In genomic region chr2:235518317-235519090, GRCh38 we compare ENCODE assay signal across 20 cellular contexts. TPM values are rescaled to one million over a fixed set of nuclear protein-coding genes. Genes with fewer than 3 reads are reported as not detected.
DNase-seq lines count a peak whose midpoint lies in the region; ATAC-seq and TF ChIP-seq lines count a peak whose summit lies in the region.
"Had no signal": no experiment of that assay in that cellular context is flagged by ENCODE, and none has a peak within 500 bp of the region (broad histone marks: within the 10 kb centered on the region; RNA-seq: fewer than 3 reads in every experiment).

No MANE protein-coding gene starts in this region.

- no peak overlapping the region for H3K9ac ChIP-seq in MM.1S (ENCODE audit: low read length)
- H3K9ac ChIP-seq: neural progenitor cell had no signal

- no TSS peak for BruUV-seq in MCF 10A (replicated peaks; lab: Mats Ljungman, UMichigan)

- H3K4me3 Mint-ChIP-seq in MCF 10A (ENCODE audit: unreplicated experiment): no peak overlapping the region
- H3K4me3 Mint-ChIP-seq in activated CD8-positive, alpha-beta memory T cell treated with anti-CD3 and anti-CD28 coated beads, Interleukin-2, amount 10 ng/mL, durations not matched to agents 7 days and 5 days: no peak overlapping the region
- H3K4me3 Mint-ChIP-seq: activated T-cell treated with anti-CD3 and anti-CD28 coated beads, Interleukin-2, amount 50 U/mL, for 24 hours; CD4-positive, alpha-beta T cell; immature natural killer cell; neural progenitor cell had no signal

- no peak for TF ChIP-seq POLR2A in breast epithelium (IDR thresholded peaks at IDR 0.05)
- no peak for TF ChIP-seq POLR2A in transverse colon (IDR thresholded peaks at IDR 0.05)

- H3K4me2 ChIP-seq in MM.1S (ENCODE audit: low read depth, low read length): no peak overlapping the region
- H3K4me2 ChIP-seq: neural progenitor cell had no signal

- TF ChIP-seq CTCF in MCF 10A (IDR thresholded peaks at IDR 0.05; ENCODE audit: unreplicated experiment): no peak
- TF ChIP-seq CTCF in breast epithelium (IDR thresholded peaks at IDR 0.05): no peak
- TF ChIP-seq CTCF in transverse colon (IDR thresholded peaks at IDR 0.05): no peak
- no peak for TF ChIP-seq CTCF in MM.1S (IDR thresholded peaks at IDR 0.05; ENCODE audit: low read length)

- no peaks in the 10 kb centered on the region for H3K36me3 ChIP-seq in breast epithelium
- H3K36me3 ChIP-seq in SJCRH30: no peaks in the 10 kb centered on the region
- no peaks in the 10 kb centered on the region for H3K36me3 ChIP-seq in transverse colon
- no peaks in the 10 kb centered on the region for H3K36me3 ChIP-seq in MM.1S (replicated peaks; ENCODE audit: insufficient read depth, low read length)
- H3K36me3 ChIP-seq: neural progenitor cell had no signal

- no peaks in the 10 kb centered on the region for H3K36me3 Mint-ChIP-seq in MCF 10A (ENCODE audit: insufficient read depth, unreplicated experiment)
- H3K36me3 Mint-ChIP-seq in activated CD8-positive, alpha-beta memory T cell treated with anti-CD3 and anti-CD28 coated beads, Interleukin-2, amount 10 ng/mL, durations not matched to agents 7 days and 5 days: no peaks in the 10 kb centered on the region
- H3K36me3 Mint-ChIP-seq: activated naive CD4-positive, alpha-beta T cell treated with anti-CD3 and anti-CD28 coated beads, Interleukin-2, amount 50 U/mL, for 72 hours; immature natural killer cell had no signal

- no peak for ATAC-seq in activated CD8-positive, alpha-beta memory T cell treated with anti-CD3 and anti-CD28 coated beads, Interleukin-2, amount 10 ng/mL, durations not matched to agents 7 days and 5 days
- ATAC-seq: activated naive CD4-positive, alpha-beta T cell treated with anti-CD3 and anti-CD28 coated beads, Interleukin-2, amount 50 U/mL, for 72 hours; esophagus mucosa had no signal

- H3K9me3 Mint-ChIP-seq in MCF 10A (ENCODE audit: unreplicated experiment): no peaks in the 10 kb centered on the region
- no peaks in the 10 kb centered on the region for H3K9me3 Mint-ChIP-seq in activated CD8-positive, alpha-beta memory T cell treated with anti-CD3 and anti-CD28 coated beads, Interleukin-2, amount 10 ng/mL, durations not matched to agents 7 days and 5 days (ENCODE audit: low read depth)
- H3K9me3 Mint-ChIP-seq: activated naive CD4-positive, alpha-beta T cell treated with anti-CD3 and anti-CD28 coated beads, Interleukin-2, amount 50 U/mL, for 72 hours; activated T-cell treated with anti-CD3 and anti-CD28 coated beads, Interleukin-2, amount 50 U/mL, for 24 hours; CD4-positive, alpha-beta T cell had no signal

- POLR2A ChIA-PET in MCF 10A (lab: Yijun Ruan, JAX): interaction anchor here (0.5 kb wide), 2 partner anchors 24 to 249 kb away, joined by 3 read pairs; no protein-coding TSS in a partner anchor

- DNase-seq in MCF 10A (ENCODE audit: unreplicated experiment): peak; percentile 59
- no peak for DNase-seq in breast epithelium (ENCODE audit: low spot score in 2 of 2)
- peak; percentile 83 to 84 for DNase-seq in SJCRH30
- DNase-seq in kidney tubule cell (ENCODE audit: low spot score): peak; percentile 37
- peak; percentile 64 for DNase-seq in transverse colon
- DNase-seq in activated CD8-positive, alpha-beta memory T cell treated with anti-CD3 and anti-CD28 coated beads, Interleukin-2, amount 10 ng/mL, durations not matched to agents 7 days and 5 days: no peak
- DNase-seq in KG1 (lab: John Stamatoyannopoulos, UW): no peak
- no peak for DNase-seq in MM.1S
- DNase-seq: activated CD4-positive, alpha-beta T cell treated with anti-CD3 and anti-CD28 coated beads, Interleukin-2, amount 50 U/mL, for 1 hour; activated T-cell treated with anti-CD3 and anti-CD28 coated beads, Interleukin-2, amount 50 U/mL, for 24 hours; CD4-positive, alpha-beta T cell; DMS79 treated with DMSO at 0.1 percent for 48 hours; immature natural killer cell; NCI-H2081; NCI-H526 treated with DMSO at 0.1 percent for 48 hours; stimulated activated CD4-positive, alpha-beta T cell treated with anti-CD3 and anti-CD28 coated beads, Interleukin-1b, Interleukin-23, amount 100 ng/mL, for 48 hours had no signal

- H3K9me3 ChIP-seq in breast epithelium (no peaks in the 10 kb centered on the region), SJCRH30 (replicated peaks) (0 out of 2 replicates have a peak, but pooled peaks cover 3% of the 10 kb centered on the region), transverse colon (no peaks in the 10 kb centered on the region), MM.1S (replicated peaks; ENCODE audit: insufficient read depth, low read length) (no peaks in the 10 kb centered on the region)

- no peaks in the 10 kb centered on the region for H3K9me2 ChIP-seq in MM.1S (replicated peaks; ENCODE audit: insufficient read depth, low read length)

- in situ Hi-C loops in transverse colon (cut with MboI; ENCODE audit: low pct_ligation_motif_present in 1 of 4, low pct_unique_long_range_greater_than_20kb in 1 of 4, low sequenced_read_pairs in 3 of 4): no loop called here

- intact Hi-C loops in MCF 10A (cut with micrococcal nuclease): no loop called here
- intact Hi-C loops in breast epithelium (cut with DNase I; ENCODE audit: low total_unique reads): no loop called here
- intact Hi-C loops in transverse colon (cut with DNase I; ENCODE audit: low total_unique reads): no loop called here

- H2AFZ ChIP-seq in MM.1S (ENCODE audit: low read length): no peak overlapping the region
- H2AFZ ChIP-seq: neural progenitor cell had no signal

- peaks cover under 1% of the 10 kb centered on the region; the same call in 1 of the 2 replicates for H4K20me1 ChIP-seq in MM.1S (ENCODE audit: insufficient read depth, low read length)

- H3K27ac ChIP-seq in breast epithelium (no peak overlapping the region), SJCRH30 (peak overlapping the region; percentile 69), transverse colon (peak overlapping the region; percentile 24 to 57 (median 34)), MM.1S (ENCODE audit: low read length) (no peak overlapping the region)
- H3K27ac ChIP-seq: dorsolateral prefrontal cortex, neural progenitor cell had no signal

- H3K79me2 ChIP-seq in MM.1S (ENCODE audit: low read length): peaks cover 100% of the 10 kb centered on the region

- WGBS in transverse colon (ENCODE audit: low coverage in 1 of 2), 2 donors: 21 to 53% methylated on average over 3 to 11 of the region's 11 CpGs

- H3K4me3 ChIP-seq in breast epithelium (no peak overlapping the region), SJCRH30 (peak overlapping the region; percentile 3; the same call in 1 of the 2 replicates), transverse colon (no peak overlapping the region), MM.1S (ENCODE audit: low read length) (no peak overlapping the region)
- H3K4me3 ChIP-seq: dorsolateral prefrontal cortex, neural progenitor cell had no signal

- CTCF ChIA-PET in MCF 10A (lab: Yijun Ruan, JAX): interaction anchor here (0.6 kb wide), 1 partner anchor 17 kb away, joined by 5 read pairs; no protein-coding TSS in a partner anchor
- CTCF ChIA-PET in activated CD8-positive, alpha-beta memory T cell treated with anti-CD3 and anti-CD28 coated beads, Interleukin-2, amount 10 ng/mL, durations not matched to agents 7 days and 5 days (lab: Charles Lee): no interaction called here

- no peak overlapping the region for H3K27ac Mint-ChIP-seq in MCF 10A (ENCODE audit: low read depth, unreplicated experiment)
- no peak overlapping the region for H3K27ac Mint-ChIP-seq in activated CD8-positive, alpha-beta memory T cell treated with anti-CD3 and anti-CD28 coated beads, Interleukin-2, amount 10 ng/mL, durations not matched to agents 7 days and 5 days
- H3K27ac Mint-ChIP-seq: activated naive CD4-positive, alpha-beta T cell treated with anti-CD3 and anti-CD28 coated beads, Interleukin-2, amount 50 U/mL, for 72 hours; activated T-cell treated with anti-CD3 and anti-CD28 coated beads, Interleukin-2, amount 50 U/mL, for 24 hours; CD4-positive, alpha-beta T cell; immature natural killer cell; neural progenitor cell had no signal

- H3K27me3 Mint-ChIP-seq in MCF 10A (ENCODE audit: insufficient read depth, unreplicated experiment): no peaks in the 10 kb centered on the region
- no peaks in the 10 kb centered on the region for H3K27me3 Mint-ChIP-seq in activated CD8-positive, alpha-beta memory T cell treated with anti-CD3 and anti-CD28 coated beads, Interleukin-2, amount 10 ng/mL, durations not matched to agents 7 days and 5 days

- TF ChIP-seq EP300 in transverse colon (IDR thresholded peaks at IDR 0.05; ENCODE audit: low read depth): no peak

- H3K4me1 ChIP-seq in breast epithelium: no peaks in the 10 kb centered on the region
- H3K4me1 ChIP-seq in SJCRH30: peaks cover 23% of the 10 kb centered on the region
- H3K4me1 ChIP-seq in transverse colon: peaks cover 8 to 36% (median 28%) of the 10 kb centered on the region in 4 donors
- no peaks in the 10 kb centered on the region for H3K4me1 ChIP-seq in MM.1S (ENCODE audit: low read length)

- H3K27me3 ChIP-seq in breast epithelium (no peaks in the 10 kb centered on the region), SJCRH30 (no peaks in the 10 kb centered on the region), transverse colon (no peaks in the 10 kb centered on the region), MM.1S (replicated peaks; ENCODE audit: insufficient read depth, low read length) (no peaks in the 10 kb centered on the region)
- H3K27me3 ChIP-seq: dorsolateral prefrontal cortex, neural progenitor cell had no signal

- H3K4me1 Mint-ChIP-seq in MCF 10A (ENCODE audit: insufficient read depth, unreplicated experiment): peaks cover 19% of the 10 kb centered on the region
- H3K4me1 Mint-ChIP-seq in activated CD8-positive, alpha-beta memory T cell treated with anti-CD3 and anti-CD28 coated beads, Interleukin-2, amount 10 ng/mL, durations not matched to agents 7 days and 5 days: no peaks in the 10 kb centered on the region
- H3K4me1 Mint-ChIP-seq: immature natural killer cell had no signal

- no peaks in the 10 kb centered on the region for H3F3A ChIP-seq in MM.1S (ENCODE audit: insufficient read depth, low read length)

RNA-seq across cellular contexts. Expression of gene AGAP1, which starts 24.7 kb away (rescaled TPM):
- total RNA-seq in MCF 10A (2022) (41.3 and 42.4 TPM in 2 replicates), breast epithelium (10 to 100 TPM; 19.7 to 27.1 (median 25.9) TPM), transverse colon (10 to 100 TPM; 56.1 to 96.9 (median 71.2) TPM)
- total RNA-seq in SJCRH30 (2014; rRNA removed; shearing (Covaris generic)): 24.6 and 27.8 TPM in 2 replicates
- total RNA-seq in activated CD8-positive, alpha-beta memory T cell treated with anti-CD3 and anti-CD28 coated beads, Interleukin-2, amount 10 ng/mL, durations not matched to agents 7 days and 5 days: 1 to 10 TPM in 1 of 2 experiments, under 1 TPM in 1; 0.75 to 1.8 TPM

Comparison
In these comparisons a context has a peak if more than half of its experiments do, and no peak if none do; other contexts are left out.
1. DNase-seq: peak in MCF 10A (single experiment), SJCRH30 (2 of 2), kidney tubule cell (single experiment) and transverse colon (single experiment); none in breast epithelium (0 of 2), activated CD8-positive, alpha-beta memory T cell treated with anti-CD3 and anti-CD28 coated beads, Interleukin-2, amount 10 ng/mL, durations not matched to agents 7 days and 5 days (single experiment), KG1 (single experiment) and MM.1S (single experiment).
2. H3K27ac ChIP-seq: peak in SJCRH30 (single experiment) and transverse colon (4 of 4); none in breast epithelium (0 of 2) and MM.1S (single experiment).